8 cellular contexts compared by ENCODE assay signal in genomic region chr12:6341439-6342139, GRCh38. TPM values are rescaled to one million over a fixed set of nuclear protein-coding genes. Genes with fewer than 3 reads are reported as not detected.
A peak's percentile ranks its signal among the peaks of the same experiment; 100 is the strongest.
DNase-seq lines count a peak whose midpoint lies in the region; ATAC-seq and TF ChIP-seq lines count a peak whose summit lies in the region.

Gene TNFRSF1A (minus strand): TSS chr12:6342076. CDS start chr12:6341814, 262 bp downstream.

- no peak within 1 kb of the TSS for H3K4me3 Mint-ChIP-seq in activated T-cell treated with anti-CD3 and anti-CD28 coated beads, Interleukin-2, amount 50 U/mL, for 72 hours
- H3K4me3 Mint-ChIP-seq in naive thymus-derived CD4-positive, alpha-beta T cell, result no peak within 1 kb of the TSS

- no peak within 1 kb of the TSS for H3K27ac Mint-ChIP-seq in activated T-cell treated with anti-CD3 and anti-CD28 coated beads, Interleukin-2, amount 50 U/mL, for 72 hours
- H3K27ac Mint-ChIP-seq in naive thymus-derived CD4-positive, alpha-beta T cell, result peak within 1 kb of the TSS in 3 of 9 donors; percentile 95 to 97 (median 95)

- H3K4me1 Mint-ChIP-seq in activated T-cell treated with anti-CD3 and anti-CD28 coated beads, Interleukin-2, amount 50 U/mL, for 72 hours (ENCODE audit: low read depth), result peaks cover 42% of the 10 kb centered on the region
- peaks cover 32 to 43% (median 39%) of the 10 kb centered on the region in 7 donors for H3K4me1 Mint-ChIP-seq in naive thymus-derived CD4-positive, alpha-beta T cell

- intact Hi-C loops in naive thymus-derived CD4-positive, alpha-beta T cell (cut with micrococcal nuclease), result loop anchor here (1.0 to 2.0 kb wide), 2 partner anchors 9 to 151 kb away; partner anchors contain the start of gene MRPL51 (in 1 of the 2)
- intact Hi-C loops in upper lobe of right lung (cut with DNase I), result loop anchor here (5.0 kb wide), 1 partner anchor 36 kb away; the partner anchor contains the start of gene SCNN1A

- H3K27me3 ChIP-seq in naive thymus-derived CD4-positive, alpha-beta T cell (ENCODE audit: control insufficient read depth in 2 of 2, insufficient read depth in 2 of 2, low read length in 2 of 2), result no peaks in the 10 kb centered on the region
- no peaks in the 10 kb centered on the region for H3K27me3 ChIP-seq in upper lobe of right lung

- TF ChIP-seq CTCF in GM12875 (IDR thresholded peaks at IDR 0.05; ENCODE audit: borderline replicate concordance, insufficient read depth, low read depth, low read length), result no peak
- no peak for TF ChIP-seq CTCF in fibroblast of pulmonary artery (IDR thresholded peaks at IDR 0.05; ENCODE audit: low read length, missing control alignments)
- no peak for TF ChIP-seq CTCF in upper lobe of right lung (IDR thresholded peaks at IDR 0.05)

- H3K9me3 ChIP-seq in naive thymus-derived CD4-positive, alpha-beta T cell (ENCODE audit: control insufficient read depth in 2 of 3, low read length in 3 of 3), result no peaks in the 10 kb centered on the region
- H3K9me3 ChIP-seq in upper lobe of right lung, result no peaks in the 10 kb centered on the region

- peak within 1 kb of the TSS; percentile 87 for H3K4me3 ChIP-seq in GM12875 (ENCODE audit: low read depth, low read length)
- H3K4me3 ChIP-seq in fibroblast of pulmonary artery (replicated peaks; ENCODE audit: low read depth, low read length), result peak within 1 kb of the TSS; percentile 100
- H3K4me3 ChIP-seq in naive thymus-derived CD4-positive, alpha-beta T cell (ENCODE audit: low read length), result peak within 1 kb of the TSS; percentile 88
- peak within 1 kb of the TSS; percentile 100 for H3K4me3 ChIP-seq in upper lobe of right lung

- H3K36me3 Mint-ChIP-seq in activated T-cell treated with anti-CD3 and anti-CD28 coated beads, Interleukin-2, amount 50 U/mL, for 72 hours (ENCODE audit: insufficient read depth in 2 of 2), result peaks cover 1 to 5% of the 10 kb centered on the region in 2 donors
- peaks cover 0 to 7% (median 0%) of the 10 kb centered on the region in 5 donors for H3K36me3 Mint-ChIP-seq in naive thymus-derived CD4-positive, alpha-beta T cell

- DNase-seq in NCI-H226 (peak; percentile 81), fibroblast of pulmonary artery (ENCODE audit: low read depth) (peak; percentile 92), upper lobe of right lung (peak; percentile 80)
- peak; percentile 60 to 61 for DNase-seq in activated T-cell treated with anti-CD3 and anti-CD28 coated beads, Interleukin-2, amount 50 U/mL, for 72 hours
- peak in 7 of 9 donors; percentile 45 to 66 (median 54) for DNase-seq in naive thymus-derived CD4-positive, alpha-beta T cell

- peaks cover 0 to 11% (median 0%) of the 10 kb centered on the region in 3 experiments for H3K36me3 ChIP-seq in naive thymus-derived CD4-positive, alpha-beta T cell (ENCODE audit: control insufficient read depth in 2 of 3, insufficient read depth in 3 of 3, low read length in 3 of 3)
- H3K36me3 ChIP-seq in upper lobe of right lung, result peaks cover 9% of the 10 kb centered on the region

- ATAC-seq in activated T-cell treated with anti-CD3 and anti-CD28 coated beads, Interleukin-2, amount 50 U/mL, for 72 hours (replicated peaks in 1 of 2), result peak; percentile 49 to 57
- peak; percentile 60 for ATAC-seq in naive thymus-derived CD4-positive, alpha-beta T cell
- ATAC-seq in upper lobe of right lung (peak; percentile 83), GM21786 (IDR thresholded peaks at IDR 0.05; ENCODE audit: unreplicated experiment) (no peak), GM21515 (IDR thresholded peaks at IDR 0.05; ENCODE audit: unreplicated experiment) (no peak)

- H3K9me3 Mint-ChIP-seq in activated T-cell treated with anti-CD3 and anti-CD28 coated beads, Interleukin-2, amount 50 U/mL, for 72 hours, result no peaks in the 10 kb centered on the region
- no peaks in the 10 kb centered on the region for H3K9me3 Mint-ChIP-seq in naive thymus-derived CD4-positive, alpha-beta T cell

- POLR2A ChIA-PET in naive thymus-derived CD4-positive, alpha-beta T cell (lab: Charles Lee), result interaction anchor here (0.5 to 12.0 kb wide), 14 partner anchors 7 to 151 kb away, joined by 3 to 342 read pairs (median 3); partner anchors contain the start of genes MRPL51, TAPBPL and VAMP1

- peak within 1 kb of the TSS; percentile 92 for H3K27ac ChIP-seq in naive thymus-derived CD4-positive, alpha-beta T cell (ENCODE audit: low read depth, low read length)
- H3K27ac ChIP-seq in upper lobe of right lung, result peak within 1 kb of the TSS; percentile 99

- H3K4me1 ChIP-seq in naive thymus-derived CD4-positive, alpha-beta T cell (ENCODE audit: control insufficient read depth in 2 of 2, insufficient read depth in 2 of 2, low read length in 2 of 2), result peaks cover 54 to 56% of the 10 kb centered on the region in 2 donors
- H3K4me1 ChIP-seq in upper lobe of right lung, result peaks cover 60% of the 10 kb centered on the region

- CTCF ChIA-PET in naive thymus-derived CD4-positive, alpha-beta T cell (lab: Charles Lee), result interaction anchor here (1.0 to 2.9 kb wide), 4 partner anchors 18 to 97 kb away, joined by 3 to 10 read pairs (median 7); no protein-coding TSS in a partner anchor

- peaks cover under 1% of the 10 kb centered on the region for H3K27me3 Mint-ChIP-seq in activated T-cell treated with anti-CD3 and anti-CD28 coated beads, Interleukin-2, amount 50 U/mL, for 72 hours (ENCODE audit: low read depth)
- H3K27me3 Mint-ChIP-seq in naive thymus-derived CD4-positive, alpha-beta T cell, result no peaks in the 10 kb centered on the region

RNA-seq across cellular contexts. Expression of gene TNFRSF1A, which starts in this region (rescaled TPM):
- 10 to 100 TPM; 48.4 to 52.1 TPM for total RNA-seq in activated T-cell treated with anti-CD3 and anti-CD28 coated beads, Interleukin-2, amount 50 U/mL, for 72 hours
- total RNA-seq in naive thymus-derived CD4-positive, alpha-beta T cell, result 10 to 100 TPM; 40.9 to 99.4 (median 67.3) TPM
- polyA plus RNA-seq in naive thymus-derived CD4-positive, alpha-beta T cell, result 10 to 100 TPM; 24.1 to 46.3 TPM
- total RNA-seq in upper lobe of right lung, result 185 TPM

Comparison
In these comparisons a context has a peak if more than half of its experiments do, and no peak if none do; other contexts are left out.
1. ATAC-seq: peak in activated T-cell treated with anti-CD3 and anti-CD28 coated beads, Interleukin-2, amount 50 U/mL, for 72 hours (2 of 2), naive thymus-derived CD4-positive, alpha-beta T cell (single experiment) and upper lobe of right lung (single experiment); none in GM21786 (single experiment) and GM21515 (single experiment).
2. Peak in every context shown above with its lines, with median percentiles within 50 percentile points of each other: H3K4me3 ChIP-seq and DNase-seq.